In genomic region chr10:96565774-96566173, GRCh38 we compare ENCODE assay signal across 19 cellular contexts. TPM values are rescaled to one million over a fixed set of nuclear protein-coding genes. Genes with fewer than 3 reads are reported as not detected.
DNase-seq lines count a peak whose midpoint lies in the region; ATAC-seq and TF ChIP-seq lines count a peak whose summit lies in the region.
"Had no signal": no experiment of that assay in that cellular context is flagged by ENCODE, and none has a peak within 500 bp of the region (broad histone marks: within the 10 kb centered on the region; RNA-seq: fewer than 3 reads in every experiment).

No MANE protein-coding gene starts in this region.

- H3K9me3 ChIP-seq in SK-N-SH = no peaks in the 10 kb centered on the region
- no peaks in the 10 kb centered on the region for H3K9me3 ChIP-seq in aorta (ENCODE audit: control insufficient read depth, low read length)
- H3K9me3 ChIP-seq: colonic mucosa, gastroesophageal sphincter, HAP-1, prostate gland, uterus had no signal

- H3F3A ChIP-seq in SK-N-SH (replicated peaks; ENCODE audit: insufficient read depth) = peaks cover 6% of the 10 kb centered on the region

- DNase-seq in activated naive CD4-positive, alpha-beta T cell treated with anti-CD3 and anti-CD28 coated beads, Interleukin-2, amount 50 U/mL, for 72 hours (ENCODE audit: low spot score in 2 of 2) = no peak
- no peak for DNase-seq in activated naive CD4-positive, alpha-beta T cell treated with anti-CD3 and anti-CD28 coated beads, Interleukin-2, amount 50 U/mL, for 16 hours
- DNase-seq in SK-N-SH = peak; percentile 24
- DNase-seq in fibroblast of mammary gland (ENCODE audit: low read depth) = peak; percentile 66
- no peak for DNase-seq in stimulated activated naive CD8-positive, alpha-beta T cell treated with anti-CD3 and anti-CD28 coated beads, Interleukin-15, amount 100 ng/mL, for 72 hours
- no peak for DNase-seq in RWPE1 (ENCODE audit: low spot score)
- no peak for DNase-seq in NCI-H446 treated with DMSO at 0.1 percent for 48 hours (lab: John Stamatoyannopoulos, UW)
- DNase-seq in aorta = no peak
- DNase-seq: activated CD4-positive, alpha-beta T cell treated with anti-CD3 and anti-CD28 coated beads, Interleukin-2, amount 50 U/mL, for 4 hours; AML-193; colonic mucosa; DND-41; NCI-H1092 treated with DMSO at 0.1 percent for 48 hours; stimulated activated CD4-positive, alpha-beta T cell treated with anti-CD3 and anti-CD28 coated beads, Interleukin-1b, Interleukin-23, amount 100 ng/mL, for 48 hours; uterus had no signal

- no peak for TF ChIP-seq CTCF in SK-N-SH (IDR thresholded peaks at IDR 0.05)
- no peak for TF ChIP-seq CTCF in fibroblast of mammary gland (conservative IDR thresholded peaks at IDR 0.05; ENCODE audit: control insufficient read depth, insufficient read depth, low read depth, low read length)
- TF ChIP-seq CTCF in RWPE1 (conservative IDR thresholded peaks at IDR 0.05; ENCODE audit: low read depth) = no peak

- no peaks in the 10 kb centered on the region for H3K9me2 ChIP-seq in SK-N-SH

- H3K4me3 ChIP-seq in SK-N-SH (ENCODE audit: low read depth in 2 of 2, low read length in 1 of 2) (no peak overlapping the region), fibroblast of mammary gland (ENCODE audit: control insufficient read depth, low read depth, low read length) (no peak overlapping the region), aorta (ENCODE audit: low read length in 2 of 2) (no peak overlapping the region)
- H3K4me3 ChIP-seq: colonic mucosa, gastroesophageal sphincter, HAP-1, prostate gland, uterus had no signal

- H3K27ac ChIP-seq in SK-N-SH (ENCODE audit: low read depth in 2 of 2, low read length in 1 of 2) = peak overlapping the region in 1 of 2 experiments; percentile 44; a peak in 2 of 4 replicates
- no peak overlapping the region for H3K27ac ChIP-seq in RWPE1
- H3K27ac ChIP-seq in aorta (ENCODE audit: low read depth in 1 of 2, low read length in 2 of 2) = no peak overlapping the region
- H3K27ac ChIP-seq: colonic mucosa, gastroesophageal sphincter, prostate gland, uterus had no signal

- TF ChIP-seq EP300 in SK-N-SH (IDR thresholded peaks at IDR 0.05; ENCODE audit: borderline replicate concordance in 1 of 2, low read depth in 1 of 2, low read length in 1 of 2) = no peak

- H2AFZ ChIP-seq in SK-N-SH (ENCODE audit: low read depth) = no peak overlapping the region

- no peak overlapping the region for H3K27ac Mint-ChIP-seq in activated naive CD4-positive, alpha-beta T cell treated with anti-CD3 and anti-CD28 coated beads, Interleukin-2, amount 50 U/mL, for 72 hours
- H3K27ac Mint-ChIP-seq in stimulated activated naive CD8-positive, alpha-beta T cell treated with anti-CD3 and anti-CD28 coated beads, Interleukin-15, amount 100 ng/mL, for 72 hours = no peak overlapping the region

- H4K20me1 ChIP-seq in SK-N-SH (ENCODE audit: insufficient read depth) = peaks cover 75% of the 10 kb centered on the region

- CTCF ChIA-PET in SK-N-SH (lab: Yijun Ruan, JAX) = interaction anchor here (0.9 to 2.1 kb wide), 5 partner anchors 10 to 344 kb away, joined by 3 to 10 read pairs (median 3); no protein-coding TSS in a partner anchor
- CTCF ChIA-PET in RWPE1 (lab: Yijun Ruan, JAX) = interaction anchor here (0.6 kb wide), 1 partner anchor 78 kb away, joined by 4 read pairs; no protein-coding TSS in a partner anchor

- H3K79me2 ChIP-seq in SK-N-SH (ENCODE audit: insufficient read depth) = peaks cover 93% of the 10 kb centered on the region

- POLR2A ChIA-PET in SK-N-SH (lab: Yijun Ruan, JAX) = no interaction called here
- POLR2A ChIA-PET in RWPE1 (lab: Yijun Ruan, JAX; ENCODE audit: low non-redundant PET) = no interaction called here

- WGBS in SK-N-SH (ENCODE audit: low lambda C conversion rate) = 0% methylated on average over 1 of the region's 1 CpG
- 13 to 22% methylated on average over 1 of the region's 1 CpG for WGBS in aorta, 2 donors

- no peak for TF ChIP-seq RAD21 in SK-N-SH (IDR thresholded peaks at IDR 0.05; ENCODE audit: low read length)

- no peaks in the 10 kb centered on the region for H3K27me3 ChIP-seq in SK-N-SH (ENCODE audit: insufficient read depth)
- H3K27me3 ChIP-seq in aorta (ENCODE audit: control insufficient read depth in 1 of 2, insufficient read depth in 2 of 2, low read length in 1 of 2) = no peaks in the 10 kb centered on the region
- H3K27me3 ChIP-seq: colonic mucosa, gastroesophageal sphincter, uterus had no signal

- H3K27me3 Mint-ChIP-seq in stimulated activated naive CD8-positive, alpha-beta T cell treated with anti-CD3 and anti-CD28 coated beads, Interleukin-15, amount 100 ng/mL, for 72 hours = no peaks in the 10 kb centered on the region

- H3K36me3 ChIP-seq in SK-N-SH (replicated peaks in 1 of 2; ENCODE audit: control insufficient read depth in 1 of 2, insufficient read depth in 2 of 2, low read length in 1 of 2) (peaks cover 31 to 47% of the 10 kb centered on the region in 2 experiments), aorta (ENCODE audit: control insufficient read depth in 1 of 2, insufficient read depth in 2 of 2, low read length in 1 of 2) (no peaks in the 10 kb centered on the region)
- H3K36me3 ChIP-seq: colonic mucosa, prostate gland, uterus had no signal

- peaks cover 3 to 9% of the 10 kb centered on the region in 2 experiments; a peak in 2 of 4 replicates for H3K4me1 ChIP-seq in SK-N-SH (ENCODE audit: control insufficient read depth in 1 of 2, insufficient read depth in 2 of 2, low read depth in 1 of 2, low read length in 1 of 2)
- H3K4me1 ChIP-seq in aorta (ENCODE audit: control insufficient read depth in 1 of 2, insufficient read depth in 2 of 2, low read length in 2 of 2) = peaks cover 1 to 2% of the 10 kb centered on the region in 2 donors
- H3K4me1 ChIP-seq: colonic mucosa had no signal

- peak; percentile 26 to 80 for ATAC-seq in activated naive CD4-positive, alpha-beta T cell treated with anti-CD3 and anti-CD28 coated beads, Interleukin-2, amount 50 U/mL, for 72 hours
- peak; percentile 86 for ATAC-seq in stimulated activated naive CD8-positive, alpha-beta T cell treated with anti-CD3 and anti-CD28 coated beads, Interleukin-15, amount 100 ng/mL, for 72 hours
- ATAC-seq in aorta (ENCODE audit: low FRiP score) = no peak
- ATAC-seq: gastroesophageal sphincter, Panc1 had no signal

- H3K9ac ChIP-seq in SK-N-SH = no peak overlapping the region

- H3K4me3 Mint-ChIP-seq in stimulated activated naive CD8-positive, alpha-beta T cell treated with anti-CD3 and anti-CD28 coated beads, Interleukin-15, amount 100 ng/mL, for 72 hours = peak overlapping the region in 1 of 2 donors; percentile 31

- intact Hi-C loops in aorta (cut with DNase I) = no loop called here

- peaks cover 0 to 10% of the 10 kb centered on the region in 2 donors for H3K36me3 Mint-ChIP-seq in activated naive CD4-positive, alpha-beta T cell treated with anti-CD3 and anti-CD28 coated beads, Interleukin-2, amount 50 U/mL, for 72 hours

- H3K4me2 ChIP-seq in SK-N-SH = no peak overlapping the region

- H3K4me1 Mint-ChIP-seq in stimulated activated naive CD8-positive, alpha-beta T cell treated with anti-CD3 and anti-CD28 coated beads, Interleukin-15, amount 100 ng/mL, for 72 hours = peaks cover 43% of the 10 kb centered on the region

- no peaks in the 10 kb centered on the region for H3K9me3 Mint-ChIP-seq in activated naive CD4-positive, alpha-beta T cell treated with anti-CD3 and anti-CD28 coated beads, Interleukin-2, amount 50 U/mL, for 72 hours
- no peaks in the 10 kb centered on the region for H3K9me3 Mint-ChIP-seq in stimulated activated naive CD8-positive, alpha-beta T cell treated with anti-CD3 and anti-CD28 coated beads, Interleukin-15, amount 100 ng/mL, for 72 hours

TF ChIP-seq in SK-N-SH, 30 proteins besides CTCF, POLR2A, EP300 and RAD21:
- peak; percentile 56; the same call in 1 of the 2 replicates for TF ChIP-seq FOSL2 (IDR thresholded peaks at IDR 0.05; ENCODE audit: borderline replicate concordance, low read depth)
- peak; percentile 53; the same call in 1 of the 2 replicates for TF ChIP-seq JUND (IDR thresholded peaks at IDR 0.05)
- TF ChIP-seq GATA2 (CRISPR knock-in tag; IDR thresholded peaks at IDR 0.05) = no peak
- TF ChIP-seq FOXJ3 (CRISPR knock-in tag; IDR thresholded peaks at IDR 0.05) = no peak
- peak; percentile 49 for TF ChIP-seq TCF12 (IDR thresholded peaks at IDR 0.05)

RNA-seq across cellular contexts. Expression of gene TM9SF3, which starts 21.0 kb away (rescaled TPM):
- 10 to 100 TPM; 48.4 to 64.7 TPM for total RNA-seq in activated naive CD4-positive, alpha-beta T cell treated with anti-CD3 and anti-CD28 coated beads, Interleukin-2, amount 50 U/mL, for 72 hours
- polyA plus RNA-seq in SK-N-SH (2012; rRNA removed) (24.9 and 57.0 TPM in 2 replicates), aorta (10 to 100 TPM; 42.9 to 50.0 TPM)
- polyA plus RNA-seq in SK-N-SH (2012; cell fraction: cytosol; rRNA removed) = 46.9 and 48.6 TPM in 2 replicates
- polyA plus RNA-seq in SK-N-SH (2012; cell fraction: nucleus; rRNA removed) = 9.5 and 20.7 TPM in 2 replicates
- 100 to 1,000 TPM; 120 to 137 TPM for total RNA-seq in aorta

RNA-seq across cellular contexts. Expression of gene TLL2, which starts 52.0 kb away (rescaled TPM):
- total RNA-seq in activated naive CD4-positive, alpha-beta T cell treated with anti-CD3 and anti-CD28 coated beads, Interleukin-2, amount 50 U/mL, for 72 hours = under 1 TPM in 1 of 2 donors, not detected in 1; 0.16 TPM
- polyA plus RNA-seq in SK-N-SH (2012; rRNA removed) = 0.28 and 0.36 TPM in 2 replicates
- 0.20 and 0.27 TPM in 2 replicates for polyA plus RNA-seq in SK-N-SH (2012; cell fraction: cytosol; rRNA removed)
- 1.1 and 1.2 TPM in 2 replicates for polyA plus RNA-seq in SK-N-SH (2012; cell fraction: nucleus; rRNA removed)
- total RNA-seq in aorta = under 1 TPM; 0.12 to 0.36 TPM
- polyA plus RNA-seq in aorta = not detected

Comparison
In these comparisons a context has a peak if more than half of its experiments do, and no peak if none do; other contexts are left out.
1. DNase-seq: peak in SK-N-SH (single experiment) and fibroblast of mammary gland (single experiment); none in activated naive CD4-positive, alpha-beta T cell treated with anti-CD3 and anti-CD28 coated beads, Interleukin-2, amount 50 U/mL, for 72 hours (0 of 2), activated naive CD4-positive, alpha-beta T cell treated with anti-CD3 and anti-CD28 coated beads, Interleukin-2, amount 50 U/mL, for 16 hours (single experiment), stimulated activated naive CD8-positive, alpha-beta T cell treated with anti-CD3 and anti-CD28 coated beads, Interleukin-15, amount 100 ng/mL, for 72 hours (0 of 2), RWPE1 (single experiment), NCI-H446 treated with DMSO at 0.1 percent for 48 hours (single experiment) and aorta (0 of 2).